Comparison of ENCODE assay signal across 20 cellular contexts in the genomic region with DNA sequence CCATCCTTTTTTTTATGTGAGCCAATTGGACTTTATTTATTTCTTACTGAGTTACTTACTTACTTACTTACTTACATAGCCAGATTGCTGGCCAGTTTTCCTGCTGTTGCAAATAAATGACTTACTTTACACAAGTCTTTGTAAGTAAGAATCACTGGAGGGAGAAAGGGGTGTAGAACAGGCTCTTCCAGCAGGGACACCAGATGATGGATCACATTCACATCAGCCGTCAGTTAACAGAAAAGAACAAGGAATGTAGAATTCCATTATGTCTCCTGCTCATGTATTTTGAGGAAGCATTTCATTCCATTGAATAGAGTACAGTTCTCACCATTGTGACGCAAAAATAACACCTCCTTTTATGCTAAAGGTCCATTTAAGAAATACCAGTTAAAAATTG.
A peak's percentile ranks its signal among the peaks of the same experiment; 100 is the strongest.
DNase-seq lines count a peak whose midpoint lies in the region; ATAC-seq and TF ChIP-seq lines count a peak whose summit lies in the region.
"Had no signal": no experiment of that assay in that cellular context is flagged by ENCODE, and none has a peak within 500 bp of the region (broad histone marks: within the 10 kb centered on the region; RNA-seq: fewer than 3 reads in every experiment).

No MANE protein-coding gene starts in this region.

- H3K4me3 Mint-ChIP-seq in WTC11 (no peak overlapping the region), endothelial cell (ENCODE audit: unreplicated experiment) (no peak overlapping the region), mesothelial cell of epicardium (no peak overlapping the region), type B pancreatic cell (peak overlapping the region; percentile 26)
- H3K4me3 Mint-ChIP-seq: CD4-positive, alpha-beta T cell had no signal

- CTCF ChIA-PET in WTC11 (lab: Charles Lee) = no interaction called here

- H3K27ac Mint-ChIP-seq in WTC11 = 0 out of 2 replicates have a peak overlapping the region, but pooled peaks have one; percentile 71
- H3K27ac Mint-ChIP-seq in endothelial cell (ENCODE audit: unreplicated experiment) = peak overlapping the region; percentile 44
- H3K27ac Mint-ChIP-seq in mesothelial cell of epicardium = peak overlapping the region; percentile 73
- peak overlapping the region; percentile 52 for H3K27ac Mint-ChIP-seq in type B pancreatic cell
- H3K27ac Mint-ChIP-seq: CD4-positive, alpha-beta T cell had no signal

- ATAC-seq in WTC11 = peak; percentile 41; the same call in 1 of the 2 replicates
- ATAC-seq in GM18909 (IDR thresholded peaks at IDR 0.05; ENCODE audit: poor library complexity, unreplicated experiment) = no peak
- ATAC-seq in HG02981 (IDR thresholded peaks at IDR 0.05; ENCODE audit: unreplicated experiment) = no peak
- ATAC-seq: Panc1 had no signal

- peaks cover 37% of the 10 kb centered on the region for H3K4me1 Mint-ChIP-seq in WTC11
- H3K4me1 Mint-ChIP-seq in endothelial cell (ENCODE audit: unreplicated experiment) = peaks cover 31% of the 10 kb centered on the region
- peaks cover 21% of the 10 kb centered on the region for H3K4me1 Mint-ChIP-seq in mesothelial cell of epicardium
- peaks cover 22% of the 10 kb centered on the region for H3K4me1 Mint-ChIP-seq in type B pancreatic cell (ENCODE audit: unreplicated experiment)

- no peaks in the 10 kb centered on the region for H3K27me3 Mint-ChIP-seq in WTC11 (ENCODE audit: low read depth)
- H3K27me3 Mint-ChIP-seq in endothelial cell (ENCODE audit: unreplicated experiment) = peaks cover 5% of the 10 kb centered on the region
- no peaks in the 10 kb centered on the region for H3K27me3 Mint-ChIP-seq in mesothelial cell of epicardium (ENCODE audit: low read depth)
- H3K27me3 Mint-ChIP-seq in type B pancreatic cell = no peaks in the 10 kb centered on the region
- H3K27me3 Mint-ChIP-seq: CD4-positive, alpha-beta T cell had no signal

- TF ChIP-seq CTCF in WTC11 (IDR thresholded peaks at IDR 0.05) (no peak), endothelial cell (IDR thresholded peaks at IDR 0.05; ENCODE audit: unreplicated experiment) (no peak), mesothelial cell of epicardium (IDR thresholded peaks at IDR 0.05; ENCODE audit: unreplicated experiment) (no peak), type B pancreatic cell (conservative IDR thresholded peaks at IDR 0.05) (no peak)

- DNase-seq in WTC11 (ENCODE audit: low spot score) (no peak), endothelial cell (ENCODE audit: low spot score) (no peak), mesothelial cell of epicardium (ENCODE audit: low spot score in 2 of 2, unreplicated experiment in 2 of 2) (no peak), type B pancreatic cell (ENCODE audit: extremely low spot score, unreplicated experiment) (no peak), D341Med (ENCODE audit: low spot score) (no peak), COLO829 (ENCODE audit: low spot score) (no peak)
- DNase-seq: CD4-positive, alpha-beta T cell; GDM1; H7; IMR-90; NCI-H1092 treated with DMSO at 0.1 percent for 48 hours; NCI-H146; NCI-H2029; NCI-H2227 treated with DMSO at 0.1 percent for 48 hours; NCI-H510A treated with DMSO at 0.1 percent for 48 hours; NCI-H748 treated with DMSO at 0.1 percent for 48 hours; SIG-M5 had no signal

- peaks cover 7% of the 10 kb centered on the region; the same call in 1 of the 2 replicates for H3K36me3 Mint-ChIP-seq in WTC11
- H3K36me3 Mint-ChIP-seq in endothelial cell (ENCODE audit: low read depth, unreplicated experiment) = peaks cover 31% of the 10 kb centered on the region
- H3K36me3 Mint-ChIP-seq in mesothelial cell of epicardium = peaks cover 18% of the 10 kb centered on the region
- peaks cover 22% of the 10 kb centered on the region for H3K36me3 Mint-ChIP-seq in type B pancreatic cell

- POLR2A ChIA-PET in WTC11 (lab: Charles Lee) = no interaction called here

- H3K9me3 Mint-ChIP-seq in WTC11 (peaks cover 5% of the 10 kb centered on the region; the same call in 1 of the 2 replicates), endothelial cell (ENCODE audit: unreplicated experiment) (no peaks in the 10 kb centered on the region), mesothelial cell of epicardium (no peaks in the 10 kb centered on the region), type B pancreatic cell (no peaks in the 10 kb centered on the region)
- H3K9me3 Mint-ChIP-seq: CD4-positive, alpha-beta T cell had no signal

TF ChIP-seq in WTC11, 78 proteins besides CTCF, POLR2A, EP300 and RAD21 (continues in another document):
- TF ChIP-seq NFATC4 (CRISPR knock-in tag; IDR thresholded peaks at IDR 0.05) (no peak), ZNF121 (CRISPR knock-in tag; IDR thresholded peaks at IDR 0.05) (no peak), ESRRA (CRISPR knock-in tag; IDR thresholded peaks at IDR 0.05; ENCODE audit: borderline replicate concordance) (no peak), SOX15 (CRISPR knock-in tag; IDR thresholded peaks at IDR 0.05) (no peak), CREM (CRISPR knock-in tag; IDR thresholded peaks at IDR 0.05) (no peak), FOXJ3 (CRISPR knock-in tag; IDR thresholded peaks at IDR 0.05; ENCODE audit: borderline replicate concordance) (no peak), ZNF317 (CRISPR knock-in tag; IDR thresholded peaks at IDR 0.05; ENCODE audit: borderline replicate concordance, low read depth) (no peak)
- TF ChIP-seq, protein P1, sequence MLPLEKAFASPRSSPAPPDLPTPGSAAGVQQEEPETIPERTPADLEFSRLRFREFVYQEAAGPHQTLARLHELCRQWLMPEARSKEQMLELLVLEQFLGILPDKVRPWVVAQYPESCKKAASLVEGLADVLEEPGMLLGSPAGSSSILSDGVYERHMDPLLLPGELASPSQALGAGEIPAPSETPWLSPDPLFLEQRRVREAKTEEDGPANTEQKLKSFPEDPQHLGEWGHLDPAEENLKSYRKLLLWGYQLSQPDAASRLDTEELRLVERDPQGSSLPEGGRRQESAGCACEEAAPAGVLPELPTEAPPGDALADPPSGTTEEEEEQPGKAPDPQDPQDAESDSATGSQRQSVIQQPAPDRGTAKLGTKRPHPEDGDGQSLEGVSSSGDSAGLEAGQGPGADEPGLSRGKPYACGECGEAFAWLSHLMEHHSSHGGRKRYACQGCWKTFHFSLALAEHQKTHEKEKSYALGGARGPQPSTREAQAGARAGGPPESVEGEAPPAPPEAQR (CRISPR knock-in tag; IDR thresholded peaks at IDR 0.05) = no peak
- TF ChIP-seq, protein P2, sequence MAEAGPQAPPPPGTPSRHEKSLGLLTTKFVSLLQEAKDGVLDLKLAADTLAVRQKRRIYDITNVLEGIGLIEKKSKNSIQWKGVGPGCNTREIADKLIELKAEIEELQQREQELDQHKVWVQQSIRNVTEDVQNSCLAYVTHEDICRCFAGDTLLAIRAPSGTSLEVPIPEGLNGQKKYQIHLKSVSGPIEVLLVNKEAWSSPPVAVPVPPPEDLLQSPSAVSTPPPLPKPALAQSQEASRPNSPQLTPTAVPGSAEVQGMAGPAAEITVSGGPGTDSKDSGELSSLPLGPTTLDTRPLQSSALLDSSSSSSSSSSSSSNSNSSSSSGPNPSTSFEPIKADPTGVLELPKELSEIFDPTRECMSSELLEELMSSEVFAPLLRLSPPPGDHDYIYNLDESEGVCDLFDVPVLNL (CRISPR knock-in tag; IDR thresholded peaks at IDR 0.05; ENCODE audit: borderline replicate concordance, low read depth) = no peak
- TF ChIP-seq, protein P3, sequence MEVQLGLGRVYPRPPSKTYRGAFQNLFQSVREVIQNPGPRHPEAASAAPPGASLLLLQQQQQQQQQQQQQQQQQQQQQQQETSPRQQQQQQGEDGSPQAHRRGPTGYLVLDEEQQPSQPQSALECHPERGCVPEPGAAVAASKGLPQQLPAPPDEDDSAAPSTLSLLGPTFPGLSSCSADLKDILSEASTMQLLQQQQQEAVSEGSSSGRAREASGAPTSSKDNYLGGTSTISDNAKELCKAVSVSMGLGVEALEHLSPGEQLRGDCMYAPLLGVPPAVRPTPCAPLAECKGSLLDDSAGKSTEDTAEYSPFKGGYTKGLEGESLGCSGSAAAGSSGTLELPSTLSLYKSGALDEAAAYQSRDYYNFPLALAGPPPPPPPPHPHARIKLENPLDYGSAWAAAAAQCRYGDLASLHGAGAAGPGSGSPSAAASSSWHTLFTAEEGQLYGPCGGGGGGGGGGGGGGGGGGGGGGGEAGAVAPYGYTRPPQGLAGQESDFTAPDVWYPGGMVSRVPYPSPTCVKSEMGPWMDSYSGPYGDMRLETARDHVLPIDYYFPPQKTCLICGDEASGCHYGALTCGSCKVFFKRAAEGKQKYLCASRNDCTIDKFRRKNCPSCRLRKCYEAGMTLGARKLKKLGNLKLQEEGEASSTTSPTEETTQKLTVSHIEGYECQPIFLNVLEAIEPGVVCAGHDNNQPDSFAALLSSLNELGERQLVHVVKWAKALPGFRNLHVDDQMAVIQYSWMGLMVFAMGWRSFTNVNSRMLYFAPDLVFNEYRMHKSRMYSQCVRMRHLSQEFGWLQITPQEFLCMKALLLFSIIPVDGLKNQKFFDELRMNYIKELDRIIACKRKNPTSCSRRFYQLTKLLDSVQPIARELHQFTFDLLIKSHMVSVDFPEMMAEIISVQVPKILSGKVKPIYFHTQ (CRISPR knock-in tag; IDR thresholded peaks at IDR 0.05) = no peak
- TF ChIP-seq, protein P4, sequence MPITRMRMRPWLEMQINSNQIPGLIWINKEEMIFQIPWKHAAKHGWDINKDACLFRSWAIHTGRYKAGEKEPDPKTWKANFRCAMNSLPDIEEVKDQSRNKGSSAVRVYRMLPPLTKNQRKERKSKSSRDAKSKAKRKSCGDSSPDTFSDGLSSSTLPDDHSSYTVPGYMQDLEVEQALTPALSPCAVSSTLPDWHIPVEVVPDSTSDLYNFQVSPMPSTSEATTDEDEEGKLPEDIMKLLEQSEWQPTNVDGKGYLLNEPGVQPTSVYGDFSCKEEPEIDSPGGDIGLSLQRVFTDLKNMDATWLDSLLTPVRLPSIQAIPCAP (CRISPR knock-in tag; IDR thresholded peaks at IDR 0.05) = no peak
- TF ChIP-seq, protein P5, sequence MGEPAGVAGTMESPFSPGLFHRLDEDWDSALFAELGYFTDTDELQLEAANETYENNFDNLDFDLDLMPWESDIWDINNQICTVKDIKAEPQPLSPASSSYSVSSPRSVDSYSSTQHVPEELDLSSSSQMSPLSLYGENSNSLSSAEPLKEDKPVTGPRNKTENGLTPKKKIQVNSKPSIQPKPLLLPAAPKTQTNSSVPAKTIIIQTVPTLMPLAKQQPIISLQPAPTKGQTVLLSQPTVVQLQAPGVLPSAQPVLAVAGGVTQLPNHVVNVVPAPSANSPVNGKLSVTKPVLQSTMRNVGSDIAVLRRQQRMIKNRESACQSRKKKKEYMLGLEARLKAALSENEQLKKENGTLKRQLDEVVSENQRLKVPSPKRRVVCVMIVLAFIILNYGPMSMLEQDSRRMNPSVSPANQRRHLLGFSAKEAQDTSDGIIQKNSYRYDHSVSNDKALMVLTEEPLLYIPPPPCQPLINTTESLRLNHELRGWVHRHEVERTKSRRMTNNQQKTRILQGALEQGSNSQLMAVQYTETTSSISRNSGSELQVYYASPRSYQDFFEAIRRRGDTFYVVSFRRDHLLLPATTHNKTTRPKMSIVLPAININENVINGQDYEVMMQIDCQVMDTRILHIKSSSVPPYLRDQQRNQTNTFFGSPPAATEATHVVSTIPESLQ (CRISPR knock-in tag; IDR thresholded peaks at IDR 0.05) = no peak
